In the genomic region with DNA sequence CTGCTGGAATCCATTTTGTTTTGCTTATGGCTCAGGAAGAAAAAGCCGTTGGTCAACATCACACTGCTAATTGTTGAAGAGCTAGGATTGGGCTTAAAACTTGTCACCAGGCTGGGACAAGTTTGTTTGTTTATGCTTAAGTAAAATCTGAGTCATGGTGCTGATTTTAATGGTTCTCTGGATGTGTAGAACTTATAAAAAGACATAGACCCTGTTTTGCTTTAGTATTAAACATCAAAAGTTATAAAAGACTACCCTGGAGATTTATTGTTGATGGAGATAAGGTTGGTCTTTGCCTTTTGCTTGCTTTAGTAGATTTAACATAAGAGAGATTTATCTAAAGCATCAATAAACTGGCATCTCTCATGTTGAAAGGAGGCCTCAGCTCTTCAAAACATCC, we compare ENCODE assay signal across 21 cellular contexts.
A peak's percentile ranks its signal among the peaks of the same experiment; 100 is the strongest.
DNase-seq lines count a peak whose midpoint lies in the region; ATAC-seq, FAIRE-seq and TF ChIP-seq lines count a peak whose summit lies in the region.
"Had no signal": no experiment of that assay in that cellular context is flagged by ENCODE, and none has a peak within 500 bp of the region (broad histone marks: within the 10 kb centered on the region; RNA-seq: fewer than 3 reads in every experiment).

No MANE protein-coding gene starts in this region.

- H3K4me1 Mint-ChIP-seq in mesothelial cell of epicardium, result peaks cover 45% of the 10 kb centered on the region
- H3K4me1 Mint-ChIP-seq in activated T-cell treated with anti-CD3 and anti-CD28 coated beads, Interleukin-2, amount 50 U/mL, for 24 hours (ENCODE audit: low read depth), result no peaks in the 10 kb centered on the region
- H3K4me1 Mint-ChIP-seq in activated T-cell treated with anti-CD3 and anti-CD28 coated beads, Interleukin-2, amount 50 U/mL, for 4 hours (ENCODE audit: low read depth), result no peaks in the 10 kb centered on the region
- H3K4me1 Mint-ChIP-seq: CD14-positive monocyte; CD4-positive, alpha-beta memory T cell; CD4-positive, CD25-positive, alpha-beta regulatory T cell; CD8-positive, alpha-beta memory T cell had no signal

- ATAC-seq in PC-3, result peak; percentile 55
- ATAC-seq in activated T-cell treated with anti-CD3 and anti-CD28 coated beads, Interleukin-2, amount 50 U/mL, for 4 hours, result no peak

- no peaks in the 10 kb centered on the region for H3K4me1 ChIP-seq in PC-3 (ENCODE audit: insufficient read depth, low read length)
- H3K4me1 ChIP-seq: BE2C, BLaER1 had no signal

- POLR2A ChIA-PET in PC-3 (lab: Charles Lee; ENCODE audit: unreplicated experiment), result interaction anchor here (0.6 kb wide), 1 partner anchor 196 kb away, joined by 3 read pairs; no protein-coding TSS in a partner anchor

- H2AFZ ChIP-seq in PC-3 (ENCODE audit: low read length), result peak overlapping the region; percentile 43; the same call in 1 of the 2 replicates

- no peaks in the 10 kb centered on the region for H3K36me3 Mint-ChIP-seq in mesothelial cell of epicardium
- H3K36me3 Mint-ChIP-seq in activated T-cell treated with anti-CD3 and anti-CD28 coated beads, Interleukin-2, amount 50 U/mL, for 24 hours (ENCODE audit: low read depth), result no peaks in the 10 kb centered on the region
- H3K36me3 Mint-ChIP-seq in activated T-cell treated with anti-CD3 and anti-CD28 coated beads, Interleukin-2, amount 50 U/mL, for 4 hours (ENCODE audit: insufficient read depth), result no peaks in the 10 kb centered on the region
- H3K36me3 Mint-ChIP-seq: CD14-positive monocyte; CD4-positive, alpha-beta memory T cell; CD4-positive, CD25-positive, alpha-beta regulatory T cell; CD8-positive, alpha-beta memory T cell had no signal

- DNase-seq in D721Med (ENCODE audit: insufficient read length, low spot score), result no peak
- DNase-seq in H4 (ENCODE audit: low spot score), result peak; percentile 20
- no peak for DNase-seq in PC-3
- DNase-seq in mesothelial cell of epicardium (ENCODE audit: low spot score in 2 of 2, unreplicated experiment in 2 of 2), result no peak
- no peak for DNase-seq in activated T-cell treated with anti-CD3 and anti-CD28 coated beads, Interleukin-2, amount 50 U/mL, for 24 hours
- DNase-seq in posterior cingulate gyrus, result no peak
- DNase-seq in activated T-cell treated with anti-CD3 and anti-CD28 coated beads, Interleukin-2, amount 50 U/mL, for 4 hours, result no peak
- DNase-seq: 8988T; ACHN; BE2C; C1 segment of cervical spinal cord; CD4-positive, alpha-beta memory T cell; CD4-positive, CD25-positive, alpha-beta regulatory T cell; CD8-positive, alpha-beta memory T cell; COR-L47; DMS79 treated with DMSO at 0.1 percent for 48 hours; GF-D8 had no signal

- CTCF ChIA-PET in PC-3 (lab: Charles Lee), result no interaction called here

- no peaks in the 10 kb centered on the region for H3F3A ChIP-seq in PC-3 (ENCODE audit: low read length, unreplicated experiment)

- H3K27ac Mint-ChIP-seq in mesothelial cell of epicardium, result peak overlapping the region; percentile 87
- H3K27ac Mint-ChIP-seq in activated T-cell treated with anti-CD3 and anti-CD28 coated beads, Interleukin-2, amount 50 U/mL, for 24 hours, result no peak overlapping the region
- H3K27ac Mint-ChIP-seq: CD14-positive monocyte; CD4-positive, alpha-beta memory T cell; CD4-positive, CD25-positive, alpha-beta regulatory T cell; CD8-positive, alpha-beta memory T cell had no signal

- BruUV-seq in PC-3 (replicated peaks; lab: Mats Ljungman, UMichigan), result no TSS peak

- no peaks in the 10 kb centered on the region for H3K27me3 ChIP-seq in PC-3 (ENCODE audit: low read length)
- H3K27me3 ChIP-seq: BE2C, BLaER1 had no signal

- no peak overlapping the region for H3K9ac ChIP-seq in PC-3 (ENCODE audit: low read length)
- H3K9ac ChIP-seq: BLaER1 had no signal

- FAIRE-seq in D721Med (lab: Jason Lieb, UNC), result peak; percentile 35
- FAIRE-seq: GM12891, GM19239 had no signal

- H3K27me3 Mint-ChIP-seq in mesothelial cell of epicardium (ENCODE audit: low read depth), result no peaks in the 10 kb centered on the region
- no peaks in the 10 kb centered on the region for H3K27me3 Mint-ChIP-seq in activated T-cell treated with anti-CD3 and anti-CD28 coated beads, Interleukin-2, amount 50 U/mL, for 24 hours
- no peaks in the 10 kb centered on the region for H3K27me3 Mint-ChIP-seq in activated T-cell treated with anti-CD3 and anti-CD28 coated beads, Interleukin-2, amount 50 U/mL, for 4 hours (ENCODE audit: low read depth)
- H3K27me3 Mint-ChIP-seq: CD4-positive, alpha-beta memory T cell; CD4-positive, CD25-positive, alpha-beta regulatory T cell; CD8-positive, alpha-beta memory T cell had no signal

- H3K4me3 Mint-ChIP-seq in mesothelial cell of epicardium, result no peak overlapping the region
- no peak overlapping the region for H3K4me3 Mint-ChIP-seq in activated T-cell treated with anti-CD3 and anti-CD28 coated beads, Interleukin-2, amount 50 U/mL, for 24 hours
- no peak overlapping the region for H3K4me3 Mint-ChIP-seq in activated T-cell treated with anti-CD3 and anti-CD28 coated beads, Interleukin-2, amount 50 U/mL, for 4 hours
- H3K4me3 Mint-ChIP-seq: CD14-positive monocyte; CD4-positive, alpha-beta memory T cell; CD4-positive, CD25-positive, alpha-beta regulatory T cell; CD8-positive, alpha-beta memory T cell had no signal

- no peaks in the 10 kb centered on the region for H3K79me2 ChIP-seq in PC-3 (ENCODE audit: low read length)

- H3K9me2 ChIP-seq in PC-3 (replicated peaks; ENCODE audit: low read length), result no peaks in the 10 kb centered on the region

- no peaks in the 10 kb centered on the region for H3K36me3 ChIP-seq in PC-3 (ENCODE audit: low read depth, low read length)
- H3K36me3 ChIP-seq: BE2C, BLaER1 had no signal

- H3K4me2 ChIP-seq in PC-3 (ENCODE audit: low read length), result no peak overlapping the region
- H3K4me2 ChIP-seq: BLaER1 had no signal

- H3K9me3 Mint-ChIP-seq in mesothelial cell of epicardium, result no peaks in the 10 kb centered on the region
- peaks cover 2% of the 10 kb centered on the region for H3K9me3 Mint-ChIP-seq in activated T-cell treated with anti-CD3 and anti-CD28 coated beads, Interleukin-2, amount 50 U/mL, for 24 hours
- no peaks in the 10 kb centered on the region for H3K9me3 Mint-ChIP-seq in activated T-cell treated with anti-CD3 and anti-CD28 coated beads, Interleukin-2, amount 50 U/mL, for 4 hours
- H3K9me3 Mint-ChIP-seq: CD14-positive monocyte had no signal

- H3K9me3 ChIP-seq in PC-3 (ENCODE audit: low read length), result no peaks in the 10 kb centered on the region
- H3K9me3 ChIP-seq: BE2C, BLaER1 had no signal

- no peak overlapping the region for H3K27ac ChIP-seq in PC-3 (ENCODE audit: low read length)
- H3K27ac ChIP-seq: BLaER1 had no signal

- H4K20me1 ChIP-seq in PC-3 (ENCODE audit: low read length), result no peaks in the 10 kb centered on the region
- H4K20me1 ChIP-seq: BLaER1 had no signal

- intact Hi-C loops in PC-3 (cut with micrococcal nuclease), result loop anchor here (5.0 kb wide), 1 partner anchor 47 kb away; no protein-coding TSS in a partner anchor
- intact Hi-C loops in posterior cingulate gyrus (cut with DNase I), result no loop called here

- H3K4me3 ChIP-seq in PC-3 (ENCODE audit: low read length), result no peak overlapping the region
- H3K4me3 ChIP-seq: BLaER1 had no signal

- TF ChIP-seq CTCF in D721Med (IDR thresholded peaks at IDR 0.05; ENCODE audit: insufficient read depth, missing control alignments), result no peak
- no peak for TF ChIP-seq CTCF in PC-3 (conservative IDR thresholded peaks at IDR 0.05; ENCODE audit: low read depth, low read length)
- TF ChIP-seq CTCF in mesothelial cell of epicardium (IDR thresholded peaks at IDR 0.05; ENCODE audit: unreplicated experiment), result no peak
